8 cellular contexts compared by ENCODE assay signal in genomic region chr1:156750932-156751723, GRCh38. TPM values are rescaled to one million over a fixed set of nuclear protein-coding genes. Genes with fewer than 3 reads are reported as not detected.
A peak's percentile ranks its signal among the peaks of the same experiment; 100 is the strongest.
DNase-seq lines count a peak whose midpoint lies in the region; ATAC-seq and TF ChIP-seq lines count a peak whose summit lies in the region.

TSS of gene HDGF (minus strand) at chr1:156751675. CDS start at chr1:156751429, 246 bp downstream.

- peak within 1 kb of the TSS; percentile 93 to 97 for H3K9ac ChIP-seq in liver (ENCODE audit: low read depth in 1 of 2, low read length in 2 of 2)

- TF ChIP-seq RAD21 in liver (IDR thresholded peaks at IDR 0.05), result no peak

- no peaks in the 10 kb centered on the region for H3K36me3 ChIP-seq in liver (ENCODE audit: control insufficient read depth in 4 of 4, insufficient read depth in 3 of 4, low read depth in 1 of 4, low read length in 3 of 4)

- under 1% methylated on average over 99 of the region's 99 CpGs for WGBS in liver

- H3K4me1 ChIP-seq in liver (ENCODE audit: control insufficient read depth in 4 of 4, insufficient read depth in 4 of 4, low read length in 3 of 4), result peaks cover 6 to 50% (median 44%) of the 10 kb centered on the region in 4 donors

- DNase-seq in AG09309 (ENCODE audit: low read depth) (no peak), T-helper 2 cell (peak in 3 of 5 experiments; percentile 26 to 45 (median 29)), dermis blood vessel endothelial cell (peak; percentile 57), DMS153 treated with DMSO at 0.1 percent for 48 hours (lab: John Stamatoyannopoulos, UW; ENCODE audit: unreplicated experiment) (no peak)
- peak; percentile 33 for DNase-seq in stimulated activated naive CD4-positive, alpha-beta T cell treated with Interleukin-2 at 50 U/mL for 16 hours (lab: John Stamatoyannopoulos, UW)

- TF ChIP-seq CTCF in AG09309 (IDR thresholded peaks at IDR 0.05; ENCODE audit: control insufficient read depth, insufficient read depth, low read depth, low read length, missing control alignments) (no peak), liver (IDR thresholded peaks at IDR 0.05; ENCODE audit: low read depth, low read length, missing input control) (no peak)

- ATAC-seq in GM18907 (IDR thresholded peaks at IDR 0.05; ENCODE audit: unreplicated experiment), result peak; percentile 12
- peak; percentile 30 for ATAC-seq in HG03354 (IDR thresholded peaks at IDR 0.05; ENCODE audit: poor library complexity, severe bottlenecking, unreplicated experiment)

- no peaks in the 10 kb centered on the region for H3K27me3 ChIP-seq in liver (ENCODE audit: control insufficient read depth in 4 of 4, insufficient read depth in 4 of 4, low read length in 3 of 4)

- H3K9me3 ChIP-seq in liver (ENCODE audit: control insufficient read depth in 4 of 4, low read length in 3 of 4), result no peaks in the 10 kb centered on the region

- H3K4me3 ChIP-seq in AG09309 (ENCODE audit: control insufficient read depth, low read depth, low read length), result peak within 1 kb of the TSS; percentile 69
- H3K4me3 ChIP-seq in liver (ENCODE audit: low read depth in 1 of 3, low read length in 3 of 3), result peak within 1 kb of the TSS; percentile 84 to 92 (median 91)

- H3K27ac ChIP-seq in liver (ENCODE audit: low read depth in 1 of 2, low read length in 2 of 2), result peak within 1 kb of the TSS; percentile 96 to 97

TF ChIP-seq in liver, 16 proteins besides CTCF, POLR2A, EP300 and RAD21:
- TF ChIP-seq GABPA (IDR thresholded peaks at IDR 0.05 in 1 of 2, conservative IDR thresholded peaks at IDR 0.05 in 1 of 2) (no peak), ZBTB33 (IDR thresholded peaks at IDR 0.05) (no peak), FOXA1 (IDR thresholded peaks at IDR 0.05) (no peak), FOXA2 (IDR thresholded peaks at IDR 0.05) (no peak), ATF3 (IDR thresholded peaks at IDR 0.05) (no peak)

RNA-seq across cellular contexts. Expression of gene HDGF, which starts in this region (rescaled TPM):
- total RNA-seq in dermis blood vessel endothelial cell (149 and 294 TPM in 2 replicates), liver (100 to 1,000 TPM; 120 to 148 TPM)
- 100 to 1,000 TPM in 1 of 2 donors, 10 to 100 TPM in 1; 41.7 to 119 TPM for polyA plus RNA-seq in liver

Comparison
In these comparisons a context has a peak if more than half of its experiments do, and no peak if none do; other contexts are left out.
1. DNase-seq: peak in T-helper 2 cell (3 of 5), dermis blood vessel endothelial cell (single experiment) and stimulated activated naive CD4-positive, alpha-beta T cell treated with Interleukin-2 at 50 U/mL for 16 hours (single experiment); none in AG09309 (single experiment) and DMS153 treated with DMSO at 0.1 percent for 48 hours (single experiment).